ENCODE assay signal across 8 cellular contexts in genomic region chr10:23096814-23097549, GRCh38. TPM values are rescaled to one million over a fixed set of nuclear protein-coding genes. Genes with fewer than 3 reads are reported as not detected.
DNase-seq lines count a peak whose midpoint lies in the region; FAIRE-seq and TF ChIP-seq lines count a peak whose summit lies in the region.

No MANE protein-coding gene starts in this region.

- 84% methylated on average over 8 of the region's 8 CpGs for WGBS in smooth muscle cell (ENCODE audit: low lambda C conversion rate)

- H3K9ac ChIP-seq in smooth muscle cell (ENCODE audit: low read depth), result no peak overlapping the region

- peak overlapping the region; percentile 97 for H3K27ac Mint-ChIP-seq in activated naive CD4-positive, alpha-beta T cell treated with anti-CD3 and anti-CD28 coated beads, Interleukin-2, amount 50 U/mL, for 24 hours
- H3K27ac Mint-ChIP-seq in T-helper 2 cell treated with Interferon-gamma antibody and Interleukin-4, amounts not matched to agents 5 μg/mL and 100 μg/mL, for 36 hours, result peak overlapping the region; percentile 75

- H3K27me3 ChIP-seq in smooth muscle cell (ENCODE audit: low read depth), result no peaks in the 10 kb centered on the region

- H3K4me2 ChIP-seq in smooth muscle cell, result peak overlapping the region; percentile 97

- TF ChIP-seq CTCF in fibroblast of villous mesenchyme (IDR thresholded peaks at IDR 0.05; ENCODE audit: insufficient read depth, low read depth, low read length) (no peak), smooth muscle cell (IDR thresholded peaks at IDR 0.05; ENCODE audit: borderline replicate concordance, insufficient read depth, poor library complexity, severe bottlenecking) (no peak)

- H3K4me1 ChIP-seq in smooth muscle cell (ENCODE audit: low read depth), result peaks cover 15% of the 10 kb centered on the region

- H4K20me1 ChIP-seq in smooth muscle cell (ENCODE audit: low read depth), result no peaks in the 10 kb centered on the region

- peaks cover 4% of the 10 kb centered on the region for H3K9me3 Mint-ChIP-seq in activated naive CD4-positive, alpha-beta T cell treated with anti-CD3 and anti-CD28 coated beads, Interleukin-2, amount 50 U/mL, for 24 hours
- H3K9me3 Mint-ChIP-seq in T-helper 2 cell treated with Interferon-gamma antibody and Interleukin-4, amounts not matched to agents 5 μg/mL and 100 μg/mL, for 36 hours, result peaks cover 7% of the 10 kb centered on the region

- DNase-seq in activated naive CD4-positive, alpha-beta T cell treated with Interleukin-2 at 50 U/mL for 16 hours, result no peak
- DNase-seq in T-helper 2 cell treated with Interferon-gamma antibody and Interleukin-4, amounts not matched to agents 5 μg/mL and 100 μg/mL, for 36 hours (ENCODE audit: low spot score), result peak; percentile 6
- DNase-seq in fibroblast of villous mesenchyme (ENCODE audit: low read depth) (peak; percentile 94), smooth muscle cell (lab: John Stamatoyannopoulos, UW; ENCODE audit: unreplicated experiment) (no peak), SHP77 (lab: John Stamatoyannopoulos, UW) (no peak), H54 (ENCODE audit: insufficient read length, low spot score) (no peak)
- DNase-seq in NK-92 treated with Interleukin-12 subunit alpha and Interleukin-12 subunit beta, amount 100 ng/mL, for 24 hours (lab: John Stamatoyannopoulos, UW), result no peak

- H3K27me3 Mint-ChIP-seq in activated naive CD4-positive, alpha-beta T cell treated with anti-CD3 and anti-CD28 coated beads, Interleukin-2, amount 50 U/mL, for 24 hours, result no peaks in the 10 kb centered on the region
- H3K27me3 Mint-ChIP-seq in T-helper 2 cell treated with Interferon-gamma antibody and Interleukin-4, amounts not matched to agents 5 μg/mL and 100 μg/mL, for 36 hours (ENCODE audit: low read depth), result peaks cover 8% of the 10 kb centered on the region

- H3F3A ChIP-seq in smooth muscle cell (ENCODE audit: low read depth), result peaks cover 6% of the 10 kb centered on the region

- H3K36me3 Mint-ChIP-seq in activated naive CD4-positive, alpha-beta T cell treated with anti-CD3 and anti-CD28 coated beads, Interleukin-2, amount 50 U/mL, for 24 hours, result peaks cover 7% of the 10 kb centered on the region
- H3K36me3 Mint-ChIP-seq in T-helper 2 cell treated with Interferon-gamma antibody and Interleukin-4, amounts not matched to agents 5 μg/mL and 100 μg/mL, for 36 hours (ENCODE audit: low read depth), result peaks cover under 1% of the 10 kb centered on the region

- no peak overlapping the region for H2AFZ ChIP-seq in smooth muscle cell (ENCODE audit: low read depth)

- no peak overlapping the region for H3K27ac ChIP-seq in smooth muscle cell (ENCODE audit: low read depth)

- H3K4me3 ChIP-seq in fibroblast of villous mesenchyme (ENCODE audit: low read depth, low read length), result peak overlapping the region; percentile 79
- peak overlapping the region; percentile 86 for H3K4me3 ChIP-seq in smooth muscle cell

- no peak for FAIRE-seq in H54 (lab: Jason Lieb, UNC)

- peaks cover 18% of the 10 kb centered on the region for H3K79me2 ChIP-seq in smooth muscle cell (ENCODE audit: low read depth)

- TF ChIP-seq POLR2A in H54 (IDR thresholded peaks at IDR 0.05; ENCODE audit: low read depth, low read length), result no peak

- no peaks in the 10 kb centered on the region for H3K36me3 ChIP-seq in smooth muscle cell (ENCODE audit: low read depth)

- peaks cover 55% of the 10 kb centered on the region for H3K4me1 Mint-ChIP-seq in activated naive CD4-positive, alpha-beta T cell treated with anti-CD3 and anti-CD28 coated beads, Interleukin-2, amount 50 U/mL, for 24 hours
- H3K4me1 Mint-ChIP-seq in T-helper 2 cell treated with Interferon-gamma antibody and Interleukin-4, amounts not matched to agents 5 μg/mL and 100 μg/mL, for 36 hours (ENCODE audit: low read depth), result peaks cover 30% of the 10 kb centered on the region

- peak overlapping the region; percentile 92 for H3K4me3 Mint-ChIP-seq in activated naive CD4-positive, alpha-beta T cell treated with anti-CD3 and anti-CD28 coated beads, Interleukin-2, amount 50 U/mL, for 24 hours
- peak overlapping the region; percentile 87 for H3K4me3 Mint-ChIP-seq in T-helper 2 cell treated with Interferon-gamma antibody and Interleukin-4, amounts not matched to agents 5 μg/mL and 100 μg/mL, for 36 hours

- no peaks in the 10 kb centered on the region for H3K9me3 ChIP-seq in smooth muscle cell (replicated peaks; ENCODE audit: low read depth)

RNA-seq across cellular contexts. Expression of gene MSRB2, which starts 1.6 kb away (rescaled TPM):
- total RNA-seq in fibroblast of villous mesenchyme (11.9 and 15.1 TPM in 2 replicates), smooth muscle cell (9.4 and 21.5 TPM in 2 replicates)
- 64.0 and 70.9 TPM in 2 replicates for polyA plus RNA-seq in smooth muscle cell

Comparison
In these comparisons a context has a peak if more than half of its experiments do, and no peak if none do; other contexts are left out.
1. DNase-seq: peak in T-helper 2 cell treated with Interferon-gamma antibody and Interleukin-4, amounts not matched to agents 5 μg/mL and 100 μg/mL, for 36 hours (single experiment) and fibroblast of villous mesenchyme (single experiment); none in activated naive CD4-positive, alpha-beta T cell treated with Interleukin-2 at 50 U/mL for 16 hours (single experiment), smooth muscle cell (single experiment), SHP77 (0 of 2), NK-92 treated with Interleukin-12 subunit alpha and Interleukin-12 subunit beta, amount 100 ng/mL, for 24 hours (single experiment) and H54 (single experiment).